ENCODE assay signal across 9 cellular contexts in the genomic region with DNA sequence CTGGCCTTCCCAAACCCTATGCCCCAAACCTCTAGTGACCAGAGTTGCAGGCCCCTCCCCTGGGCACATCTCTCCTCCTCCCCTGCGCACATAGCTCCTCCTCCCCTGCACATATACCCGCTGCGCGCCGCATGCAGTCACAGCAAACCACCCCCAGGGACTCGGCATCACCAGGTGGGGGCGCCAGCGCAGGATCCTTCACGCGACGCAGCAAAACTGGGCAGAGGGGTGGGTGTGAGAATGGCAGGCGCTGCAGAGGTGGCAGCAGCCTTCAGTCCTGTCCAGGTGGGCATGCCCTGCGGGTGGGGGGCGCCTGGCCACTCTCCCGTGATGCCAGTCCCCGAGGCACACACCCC. TPM values are rescaled to one million over a fixed set of nuclear protein-coding genes. Genes with fewer than 3 reads are reported as not detected.
A peak's percentile ranks its signal among the peaks of the same experiment; 100 is the strongest.
DNase-seq lines count a peak whose midpoint lies in the region; ATAC-seq, FAIRE-seq and TF ChIP-seq lines count a peak whose summit lies in the region.
"Had no signal": no experiment of that assay in that cellular context is flagged by ENCODE, and none has a peak within 500 bp of the region (broad histone marks: within the 10 kb centered on the region; RNA-seq: fewer than 3 reads in every experiment).

No MANE protein-coding gene starts in this region.

- H3K4me1 ChIP-seq in pancreas = peaks cover 15 to 25% (median 25%) of the 10 kb centered on the region in 3 donors
- peaks cover 38 to 88% of the 10 kb centered on the region in 2 donors for H3K4me1 ChIP-seq in thoracic aorta (ENCODE audit: control insufficient read depth in 1 of 2, low read depth in 2 of 2)

- peak; percentile 14 for DNase-seq in NCI-H510A (lab: John Stamatoyannopoulos, UW)
- DNase-seq in NCI-H510A treated with DMSO at 0.1 percent for 48 hours (lab: John Stamatoyannopoulos, UW) = no peak
- DNase-seq in HUDEP-2 (lab: John Stamatoyannopoulos, UW; ENCODE audit: unreplicated experiment in 76 of 76) = peak in 74 of 76 experiments; percentile 34 to 92 (median 79)
- DNase-seq in activated gamma-delta T cell treated with anti-CD3 and anti-CD28 coated beads, Interleukin-2, amount 50 U/mL, for 16 hours (ENCODE audit: low read depth) = peak; percentile 82
- DNase-seq in germinal center (ENCODE audit: low spot score) = peak; percentile 93
- DNase-seq in pancreas = peak in 5 of 6 donors; percentile 64 to 86 (median 74)
- no peak for DNase-seq in thoracic aorta (ENCODE audit: low spot score)

- no peak for FAIRE-seq in pancreas (lab: Jason Lieb, UNC)
- FAIRE-seq: A204.1 had no signal

- intact Hi-C loops in pancreas (cut with DNase I) = no loop called here

- H3K27me3 ChIP-seq in pancreas = no peaks in the 10 kb centered on the region
- no peaks in the 10 kb centered on the region for H3K27me3 ChIP-seq in thoracic aorta (replicated peaks; ENCODE audit: insufficient read depth)

- WGBS in pancreas, 2 donors = 0 to 1% methylated on average over 16 of the region's 16 CpGs

- TF ChIP-seq CTCF in pancreas (IDR thresholded peaks at IDR 0.05) = peak; percentile 11 to 37 (median 25)
- TF ChIP-seq CTCF in thoracic aorta (IDR thresholded peaks at IDR 0.05) = peak; percentile 54

- no peak overlapping the region for H3K27ac ChIP-seq in pancreas
- H3K27ac ChIP-seq in thoracic aorta = no peak overlapping the region

- ATAC-seq in pancreas (peak; percentile 57 to 73 (median 62)), thoracic aorta (ENCODE audit: insufficient number of reproducible peaks, low FRiP score, low read depth) (no peak)

- no peaks in the 10 kb centered on the region for H3K36me3 ChIP-seq in pancreas
- no peaks in the 10 kb centered on the region for H3K36me3 ChIP-seq in thoracic aorta

- TF ChIP-seq POLR2A in Raji (IDR thresholded peaks at IDR 0.05; ENCODE audit: insufficient read depth, low read depth, low read length) = peak; percentile 81

- no peaks in the 10 kb centered on the region for H3K9me3 ChIP-seq in pancreas
- no peaks in the 10 kb centered on the region for H3K9me3 ChIP-seq in thoracic aorta

- H3K4me3 ChIP-seq in pancreas (peak overlapping the region in 2 of 4 donors; percentile 37 to 47), thoracic aorta (peak overlapping the region; percentile 70)

RNA-seq across cellular contexts. Expression of a gene that starts 5.6 kb away (rescaled TPM):
- 1 to 10 TPM in 1 of 6 donors, under 1 TPM in 5; 0.20 to 1.9 (median 0.53) TPM for total RNA-seq in pancreas
- 1 to 10 TPM; 3.7 to 4.4 TPM for polyA plus RNA-seq in pancreas
- total RNA-seq in thoracic aorta = 10 to 100 TPM; 35.5 to 55.0 TPM

RNA-seq across cellular contexts. Expression of a gene that starts 24.2 kb away (rescaled TPM):
- total RNA-seq in pancreas (1 to 10 TPM; 1.0 to 5.8 (median 2.8) TPM), thoracic aorta (10 to 100 TPM; 11.5 to 35.5 TPM)
- 1 to 10 TPM; 5.0 to 5.8 TPM for polyA plus RNA-seq in pancreas

RNA-seq across cellular contexts. Expression of a gene that starts 27.7 kb away (rescaled TPM):
- total RNA-seq in pancreas = 10 to 100 TPM; 15.1 to 24.1 (median 18.0) TPM
- polyA plus RNA-seq in pancreas = 10 to 100 TPM; 26.4 to 27.6 TPM
- total RNA-seq in thoracic aorta = 10 to 100 TPM; 24.1 to 35.3 TPM

RNA-seq across cellular contexts. Expression of a gene that starts 48.6 kb away (rescaled TPM):
- total RNA-seq in pancreas = 10 to 100 TPM; 16.5 to 45.4 (median 21.5) TPM
- polyA plus RNA-seq in pancreas = 100 to 1,000 TPM; 120 to 176 TPM
- 10 to 100 TPM; 54.4 to 92.6 TPM for total RNA-seq in thoracic aorta

RNA-seq across cellular contexts. Expression of a gene that starts 50.3 kb away (rescaled TPM):
- total RNA-seq in pancreas (1 to 10 TPM; 4.6 to 9.6 (median 6.5) TPM), thoracic aorta (10 to 100 TPM; 11.3 to 24.0 TPM)
- polyA plus RNA-seq in pancreas = 10 to 100 TPM in 1 of 2 donors, 1 to 10 TPM in 1; 3.9 to 10.6 TPM

Comparison
In these comparisons a context has a peak if more than half of its experiments do, and no peak if none do; other contexts are left out.
1. DNase-seq: peak in NCI-H510A (single experiment), HUDEP-2 (74 of 76), activated gamma-delta T cell treated with anti-CD3 and anti-CD28 coated beads, Interleukin-2, amount 50 U/mL, for 16 hours (single experiment), germinal center (single experiment) and pancreas (5 of 6); none in NCI-H510A treated with DMSO at 0.1 percent for 48 hours (single experiment) and thoracic aorta (single experiment).
2. RNA of a gene that starts 5.6 kb away (total RNA-seq): 35.5 to 55.0 TPM in thoracic aorta; 0.20 to 1.9 TPM in pancreas; every median in the first group is over 10 times any median in the second.